In genomic region chr2:168843253-168843652, GRCh38 we compare ENCODE assay signal across 35 cellular contexts. TPM values are rescaled to one million over a fixed set of nuclear protein-coding genes. Genes with fewer than 3 reads are reported as not detected.
"Had no signal": no experiment of that assay in that cellular context is flagged by ENCODE, and none has a peak within 500 bp of the region (broad histone marks: within the 10 kb centered on the region; RNA-seq: fewer than 3 reads in every experiment).

No MANE protein-coding gene starts in this region.

- FAIRE-seq: endometrium had no signal

- H3K4me3 Mint-ChIP-seq: activated B cell treated with CpG ODN at 0.5 μM for 24 hours; activated naive CD4-positive, alpha-beta T cell treated with anti-CD3 and anti-CD28 coated beads for 36 hours; activated naive CD4-positive, alpha-beta T cell treated with anti-CD3 and anti-CD28 coated beads, Interleukin-2, amount 50 U/mL, for 24 hours; activated naive CD8-positive, alpha-beta T cell treated with anti-CD3 and anti-CD28 coated beads for 36 hours; activated naive CD8-positive, alpha-beta T cell treated with anti-CD3 and anti-CD28 coated beads, Interleukin-2, amount 50 U/mL, for 24 hours; activated T-helper 1 cell treated with anti-CD3 and anti-CD28 coated beads, Interleukin-12 subunit alpha, Interleukin-12 subunit beta, Interleukin-2, Interleukin-4 antibody, amounts not matched to agents 30 ng/mL and 10 ng/mL and 1 ng/mL, durations not matched to agents 14 hours and 24 hours and 36 hours; T-cell; T-helper 1 cell treated with Interleukin-12 subunit alpha and Interleukin-12 subunit beta and Interleukin-4 antibody, amounts not matched to agents 30 μg/mL and 1 μg/mL, for 36 hours had no signal

- H3K4me1 Mint-ChIP-seq: activated B cell treated with CpG ODN at 0.5 μM for 24 hours; activated naive CD4-positive, alpha-beta T cell treated with anti-CD3 and anti-CD28 coated beads, Interleukin-2, amount 50 U/mL, for 24 hours; activated naive CD8-positive, alpha-beta T cell treated with anti-CD3 and anti-CD28 coated beads for 36 hours; activated naive CD8-positive, alpha-beta T cell treated with anti-CD3 and anti-CD28 coated beads, Interleukin-2, amount 50 U/mL, for 24 hours; T-cell had no signal

- H3K27me3 Mint-ChIP-seq: activated B cell treated with CpG ODN at 0.5 μM for 24 hours; activated naive CD4-positive, alpha-beta T cell treated with anti-CD3 and anti-CD28 coated beads, Interleukin-2, amount 50 U/mL, for 24 hours; activated naive CD8-positive, alpha-beta T cell treated with anti-CD3 and anti-CD28 coated beads for 36 hours; activated naive CD8-positive, alpha-beta T cell treated with anti-CD3 and anti-CD28 coated beads, Interleukin-2, amount 50 U/mL, for 24 hours; T-cell had no signal

- H3K36me3 Mint-ChIP-seq: activated naive CD8-positive, alpha-beta T cell treated with anti-CD3 and anti-CD28 coated beads for 36 hours; T-cell had no signal

- H3K27ac ChIP-seq: adrenal gland, body of pancreas, colonic mucosa, esophagus muscularis mucosa, foreskin keratinocyte, gastrocnemius medialis, heart left ventricle, WERI-Rb-1 had no signal

- H3K4me1 ChIP-seq: colonic mucosa, esophagus muscularis mucosa, foreskin keratinocyte had no signal

- H3K9me3 ChIP-seq: adrenal gland, body of pancreas, colonic mucosa, esophagus muscularis mucosa, gastrocnemius medialis, heart left ventricle had no signal

- H3K4me3 ChIP-seq: adrenal gland, body of pancreas, colonic mucosa, esophagus muscularis mucosa, gastrocnemius medialis, heart left ventricle had no signal

- H3K27ac Mint-ChIP-seq: activated B cell treated with CpG ODN at 0.5 μM for 24 hours; activated naive CD4-positive, alpha-beta T cell treated with anti-CD3 and anti-CD28 coated beads for 36 hours; activated naive CD4-positive, alpha-beta T cell treated with anti-CD3 and anti-CD28 coated beads, Interleukin-2, amount 50 U/mL, for 24 hours; activated naive CD8-positive, alpha-beta T cell treated with anti-CD3 and anti-CD28 coated beads for 36 hours; activated naive CD8-positive, alpha-beta T cell treated with anti-CD3 and anti-CD28 coated beads, Interleukin-2, amount 50 U/mL, for 24 hours; activated T-helper 1 cell treated with anti-CD3 and anti-CD28 coated beads, Interleukin-12 subunit alpha, Interleukin-12 subunit beta, Interleukin-2, Interleukin-4 antibody, amounts not matched to agents 30 ng/mL and 10 ng/mL and 1 ng/mL, durations not matched to agents 14 hours and 24 hours and 36 hours; activated T-helper 2 cell treated with anti-CD3 and anti-CD28 coated beads, Interferon-gamma antibody, Interleukin-2, Interleukin-4, amounts not matched to agents 10 μg/mL and 5 μg/mL and 100 μg/mL, durations not matched to agents 14 hours and 24 hours and 36 hours; T-cell; T-helper 1 cell treated with Interleukin-12 subunit alpha and Interleukin-12 subunit beta and Interleukin-4 antibody, amounts not matched to agents 30 μg/mL and 1 μg/mL, for 36 hours had no signal

- ATAC-seq: activated CD4-positive, CD25-positive, alpha-beta regulatory T cell treated with anti-CD3 and anti-CD28 coated beads, Interleukin-2, amount 50 U/mL, for 24 hours; activated naive CD8-positive, alpha-beta T cell treated with anti-CD3 and anti-CD28 coated beads, Interleukin-2, amount 50 U/mL, for 24 hours; body of pancreas; foreskin keratinocyte; gastrocnemius medialis; T-cell had no signal

- H3K9me3 Mint-ChIP-seq: activated B cell treated with CpG ODN at 0.5 μM for 24 hours; activated naive CD4-positive, alpha-beta T cell treated with anti-CD3 and anti-CD28 coated beads for 36 hours; activated naive CD4-positive, alpha-beta T cell treated with anti-CD3 and anti-CD28 coated beads, Interleukin-2, amount 50 U/mL, for 24 hours; activated naive CD8-positive, alpha-beta T cell treated with anti-CD3 and anti-CD28 coated beads for 36 hours; activated naive CD8-positive, alpha-beta T cell treated with anti-CD3 and anti-CD28 coated beads, Interleukin-2, amount 50 U/mL, for 24 hours; activated T-helper 1 cell treated with anti-CD3 and anti-CD28 coated beads, Interleukin-12 subunit alpha, Interleukin-12 subunit beta, Interleukin-2, Interleukin-4 antibody, amounts not matched to agents 30 ng/mL and 10 ng/mL and 1 ng/mL, durations not matched to agents 14 hours and 24 hours and 36 hours; activated T-helper 2 cell treated with anti-CD3 and anti-CD28 coated beads, Interferon-gamma antibody, Interleukin-2, Interleukin-4, amounts not matched to agents 10 μg/mL and 5 μg/mL and 100 μg/mL, durations not matched to agents 14 hours and 24 hours and 36 hours; T-cell; T-helper 1 cell treated with Interleukin-12 subunit alpha and Interleukin-12 subunit beta and Interleukin-4 antibody, amounts not matched to agents 30 μg/mL and 1 μg/mL, for 36 hours had no signal

- DNase-seq: activated B cell treated with CpG ODN at 0.5 μM for 24 hours; activated CD4-positive, alpha-beta T cell treated with anti-CD3 and anti-CD28 coated beads for 48 hours; activated CD4-positive, alpha-beta T cell treated with anti-CD3 and anti-CD28 coated beads, Interleukin-2, amount 50 U/mL, for 1 hour; activated CD4-positive, alpha-beta T cell treated with anti-CD3 and anti-CD28 coated beads, Interleukin-2, amount 50 U/mL, for 48 hours; activated effector memory CD4-positive, alpha-beta T cell treated with anti-CD3 and anti-CD28 coated beads, Interleukin-2, amount 50 U/mL, for 16 hours; activated naive CD4-positive, alpha-beta T cell treated with anti-CD3 and anti-CD28 coated beads for 36 hours; activated naive CD8-positive, alpha-beta T cell treated with anti-CD3 and anti-CD28 coated beads for 36 hours; activated naive CD8-positive, alpha-beta T cell treated with anti-CD3 and anti-CD28 coated beads, Interleukin-2, amount 50 U/mL, for 24 hours; activated T-cell treated with anti-CD3 and anti-CD28 coated beads, Interleukin-2, amount 50 U/mL, for 1 hour; activated T-cell treated with anti-CD3 and anti-CD28 coated beads, Interleukin-2, amount 50 U/mL, for 48 hours; adrenal gland; amygdala; aorta; body of pancreas; caudate nucleus; colonic mucosa; effector CD8-positive, alpha-beta T cell; erythroblast; foreskin keratinocyte; gastrocnemius medialis; glutamatergic neuron; heart left ventricle; SW 1271; T-cell; T-helper 9 cell; WERI-Rb-1 had no signal

RNA-seq across cellular contexts. Expression of gene NOSTRIN, which starts 40.8 kb away (rescaled TPM):
- total RNA-seq: activated B cell treated with CpG ODN at 0.5 μM for 24 hours; activated naive CD4-positive, alpha-beta T cell treated with anti-CD3 and anti-CD28 coated beads for 36 hours; activated naive CD8-positive, alpha-beta T cell treated with anti-CD3 and anti-CD28 coated beads for 36 hours; activated T-helper 1 cell treated with anti-CD3 and anti-CD28 coated beads, Interleukin-12 subunit alpha, Interleukin-12 subunit beta, Interleukin-2, Interleukin-4 antibody, amounts not matched to agents 30 ng/mL and 10 ng/mL and 1 ng/mL, durations not matched to agents 14 hours and 24 hours and 36 hours; activated T-helper 2 cell treated with anti-CD3 and anti-CD28 coated beads, Interferon-gamma antibody, Interleukin-2, Interleukin-4, amounts not matched to agents 10 μg/mL and 5 μg/mL and 100 μg/mL, durations not matched to agents 14 hours and 24 hours and 36 hours; foreskin keratinocyte; T-helper 2 cell treated with Interferon-gamma antibody and Interleukin-4, amounts not matched to agents 100 ng/mL and 5 ng/mL, for 36 hours had no signal
- polyA plus RNA-seq: foreskin keratinocyte had no signal

RNA-seq across cellular contexts. Expression of gene SPC25, which starts 47.0 kb away (rescaled TPM):
- total RNA-seq: body of pancreas, gastrocnemius medialis had no signal

RNA-seq across cellular contexts. Expression of gene G6PC2, which starts 57.8 kb away (rescaled TPM):
- total RNA-seq: activated B cell treated with CpG ODN at 0.5 μM for 24 hours; activated naive CD4-positive, alpha-beta T cell treated with anti-CD3 and anti-CD28 coated beads for 36 hours; activated naive CD8-positive, alpha-beta T cell treated with anti-CD3 and anti-CD28 coated beads for 36 hours; activated T-helper 1 cell treated with anti-CD3 and anti-CD28 coated beads, Interleukin-12 subunit alpha, Interleukin-12 subunit beta, Interleukin-2, Interleukin-4 antibody, amounts not matched to agents 30 ng/mL and 10 ng/mL and 1 ng/mL, durations not matched to agents 14 hours and 24 hours and 36 hours; activated T-helper 2 cell treated with anti-CD3 and anti-CD28 coated beads, Interferon-gamma antibody, Interleukin-2, Interleukin-4, amounts not matched to agents 10 μg/mL and 5 μg/mL and 100 μg/mL, durations not matched to agents 14 hours and 24 hours and 36 hours; adrenal gland; dermis microvascular lymphatic vessel endothelial cell; esophagus muscularis mucosa; foreskin keratinocyte; gastrocnemius medialis; T-cell; T-helper 2 cell treated with Interferon-gamma antibody and Interleukin-4, amounts not matched to agents 100 ng/mL and 5 ng/mL, for 36 hours had no signal
- polyA plus RNA-seq: aorta, foreskin keratinocyte, heart left ventricle had no signal
